Comparison of ENCODE assay signal across 30 cellular contexts in genomic region chr5:161572914-161573313, GRCh38. TPM values are rescaled to one million over a fixed set of nuclear protein-coding genes. Genes with fewer than 3 reads are reported as not detected.
"Had no signal": no experiment of that assay in that cellular context is flagged by ENCODE, and none has a peak within 500 bp of the region (broad histone marks: within the 10 kb centered on the region; RNA-seq: fewer than 3 reads in every experiment).

No MANE protein-coding gene starts in this region.

- H3K4me3 ChIP-seq: pancreas, prostate gland, right atrium auricular region, right lobe of liver, sigmoid colon, suprapubic skin, testis, tibial artery, transverse colon, upper lobe of right lung, uterus had no signal

- ATAC-seq: naive thymus-derived CD8-positive, alpha-beta T cell; natural killer cell treated with Interleukin-12 subunit alpha and Interleukin-12 subunit beta and Interleukin-15 and Interleukin-18, amount 100 ng/mL, for 72 hours; pancreas; right lobe of liver; stimulated activated memory B cell treated with anti-CD40 and anti-IgM and Interleukin-4, amounts not matched to agents 10 μg/mL and 1 μg/mL and 100 μg/mL, for 72 hours; stimulated activated naive CD8-positive, alpha-beta T cell treated with anti-CD3 and anti-CD28 coated beads, Interleukin-15, amount 100 ng/mL, for 72 hours; stimulated activated naive CD8-positive, alpha-beta T cell treated with anti-CD3 and anti-CD28 coated beads, Interleukin-15, Interleukin-2, amounts not matched to agents 100 U/mL and 50 U/mL, for 24 hours; upper lobe of right lung had no signal

- H3K27ac ChIP-seq: neutrophil, pancreas, prostate gland, right atrium auricular region, right lobe of liver, sigmoid colon, suprapubic skin, testis, tibial artery, transverse colon, upper lobe of right lung, uterus had no signal

- H3K27me3 ChIP-seq: neutrophil, right atrium auricular region, right lobe of liver, sigmoid colon, suprapubic skin, testis, tibial artery, transverse colon, upper lobe of right lung, uterus had no signal

- DNase-seq: naive thymus-derived CD8-positive, alpha-beta T cell; nephron progenitor cell; nucleus accumbens; pancreas; retina; right lobe of liver; sigmoid colon; small intestine; stimulated activated CD4-positive, alpha-beta T cell treated with anti-CD3 and anti-CD28 coated beads, Interleukin-15, amount 100 ng/mL, for 24 hours; stimulated activated CD4-positive, alpha-beta T cell treated with anti-CD3 and anti-CD28 coated beads, Interleukin-2, amount 100 ng/mL, for 24 hours; stimulated activated CD4-positive, alpha-beta T cell treated with anti-CD3 and anti-CD28 coated beads, Interleukin-2, amount 100 ng/mL, for 48 hours; stimulated activated CD4-positive, alpha-beta T cell treated with anti-CD3 and anti-CD28 coated beads, Interleukin-4, amount 100 ng/mL, for 24 hours; stimulated activated CD8-positive, alpha-beta memory T cell treated with anti-CD3 and anti-CD28 coated beads, Interleukin-4, amount 100 ng/mL, for 48 hours; stimulated activated naive CD4-positive, alpha-beta T cell; stimulated activated naive CD8-positive, alpha-beta T cell treated with anti-CD3 and anti-CD28 coated beads, Interleukin-15, amount 100 ng/mL, for 72 hours; stimulated activated naive CD8-positive, alpha-beta T cell treated with anti-CD3 and anti-CD28 coated beads, Interleukin-15, Interleukin-2, amounts not matched to agents 100 U/mL and 50 U/mL, for 24 hours; substantia nigra; testis; tibial artery; transverse colon; upper lobe of right lung; uterus had no signal

- H3K4me1 ChIP-seq: pancreas, prostate gland, right atrium auricular region, right lobe of liver, sigmoid colon, suprapubic skin, testis, tibial artery, transverse colon, upper lobe of right lung, uterus had no signal

- H3K9me3 ChIP-seq: neutrophil, pancreas, prostate gland, right atrium auricular region, right lobe of liver, sigmoid colon, suprapubic skin, testis, tibial artery, transverse colon, upper lobe of right lung, uterus had no signal

- H3K36me3 ChIP-seq: neutrophil, pancreas, prostate gland, right atrium auricular region, right lobe of liver, sigmoid colon, suprapubic skin, tibial artery, transverse colon, upper lobe of right lung, uterus had no signal

RNA-seq across cellular contexts. Expression of gene GABRB2, which starts 26.4 kb away (rescaled TPM):
- total RNA-seq: naive thymus-derived CD8-positive, alpha-beta T cell; natural killer cell treated with Interleukin-12 subunit alpha and Interleukin-12 subunit beta and Interleukin-15 and Interleukin-18, amount 100 ng/mL, for 72 hours; osteocyte; pulmonary artery endothelial cell; right lobe of liver had no signal
